In genomic region chr12:848519-849191, GRCh38 we compare ENCODE assay signal across 16 cellular contexts.
DNase-seq lines count a peak whose midpoint lies in the region; ATAC-seq, FAIRE-seq and TF ChIP-seq lines count a peak whose summit lies in the region.
"Had no signal": no experiment of that assay in that cellular context is flagged by ENCODE, and none has a peak within 500 bp of the region (broad histone marks: within the 10 kb centered on the region; RNA-seq: fewer than 3 reads in every experiment).

No MANE protein-coding gene starts in this region.

- POLR2A ChIA-PET in activated CD8-positive, alpha-beta T cell treated with anti-CD3 and anti-CD28 coated beads for 36 hours (lab: Charles Lee), result interaction anchor here (0.6 to 0.8 kb wide), 2 partner anchors 48 to 110 kb away, joined by 3 read pairs; no protein-coding TSS in a partner anchor
- POLR2A ChIA-PET in activated CD8-positive, alpha-beta T cell treated with anti-CD3 and anti-CD28 coated beads, Interleukin-2, amount 10 ng/mL, durations not matched to agents 7 days and 5 days (lab: Charles Lee), result no interaction called here

- no peak for TF ChIP-seq CTCF in activated CD8-positive, alpha-beta T cell treated with anti-CD3 and anti-CD28 coated beads for 36 hours (IDR thresholded peaks at IDR 0.05)
- no peak for TF ChIP-seq CTCF in epithelial cell of esophagus (IDR thresholded peaks at IDR 0.05; ENCODE audit: insufficient read depth, low read depth, low read length, missing control alignments)

- no peak overlapping the region for H3K4me3 ChIP-seq in epithelial cell of esophagus (ENCODE audit: low read length)
- H3K4me3 ChIP-seq: adrenal gland, esophagus muscularis mucosa had no signal

- H3K27ac Mint-ChIP-seq in activated CD8-positive, alpha-beta T cell treated with anti-CD3 and anti-CD28 coated beads for 36 hours, result peak overlapping the region; percentile 86
- no peak overlapping the region for H3K27ac Mint-ChIP-seq in activated CD8-positive, alpha-beta T cell treated with anti-CD3 and anti-CD28 coated beads, Interleukin-2, amount 10 ng/mL, durations not matched to agents 7 days and 5 days
- peak overlapping the region; percentile 76 for H3K27ac Mint-ChIP-seq in stimulated activated memory B cell treated with anti-CD40 and anti-IgM and Interleukin-4, amounts not matched to agents 10 μg/mL and 1 μg/mL and 100 μg/mL, for 72 hours

- FAIRE-seq in RCC 7860 (lab: Jason Lieb, UNC), result no peak

- H3K4me3 Mint-ChIP-seq in activated CD8-positive, alpha-beta T cell treated with anti-CD3 and anti-CD28 coated beads for 36 hours, result peak overlapping the region; percentile 2
- H3K4me3 Mint-ChIP-seq in activated CD8-positive, alpha-beta T cell treated with anti-CD3 and anti-CD28 coated beads, Interleukin-2, amount 10 ng/mL, durations not matched to agents 7 days and 5 days, result no peak overlapping the region
- H3K4me3 Mint-ChIP-seq in stimulated activated memory B cell treated with anti-CD40 and anti-IgM and Interleukin-4, amounts not matched to agents 10 μg/mL and 1 μg/mL and 100 μg/mL, for 72 hours, result no peak overlapping the region
- H3K4me3 Mint-ChIP-seq: nephron had no signal

- peaks cover 27% of the 10 kb centered on the region for H3K36me3 Mint-ChIP-seq in activated CD8-positive, alpha-beta T cell treated with anti-CD3 and anti-CD28 coated beads for 36 hours (ENCODE audit: low read depth)
- H3K36me3 Mint-ChIP-seq in activated CD8-positive, alpha-beta T cell treated with anti-CD3 and anti-CD28 coated beads, Interleukin-2, amount 10 ng/mL, durations not matched to agents 7 days and 5 days (ENCODE audit: low read depth), result peaks cover 49% of the 10 kb centered on the region
- peaks cover 19% of the 10 kb centered on the region for H3K36me3 Mint-ChIP-seq in stimulated activated memory B cell treated with anti-CD40 and anti-IgM and Interleukin-4, amounts not matched to agents 10 μg/mL and 1 μg/mL and 100 μg/mL, for 72 hours

- peaks cover 3% of the 10 kb centered on the region for H3K9me3 Mint-ChIP-seq in activated CD8-positive, alpha-beta T cell treated with anti-CD3 and anti-CD28 coated beads for 36 hours
- H3K9me3 Mint-ChIP-seq in activated CD8-positive, alpha-beta T cell treated with anti-CD3 and anti-CD28 coated beads, Interleukin-2, amount 10 ng/mL, durations not matched to agents 7 days and 5 days (ENCODE audit: insufficient read depth), result no peaks in the 10 kb centered on the region
- H3K9me3 Mint-ChIP-seq in stimulated activated memory B cell treated with anti-CD40 and anti-IgM and Interleukin-4, amounts not matched to agents 10 μg/mL and 1 μg/mL and 100 μg/mL, for 72 hours, result no peaks in the 10 kb centered on the region
- H3K9me3 Mint-ChIP-seq: nephron had no signal

- ATAC-seq in activated CD8-positive, alpha-beta T cell treated with anti-CD3 and anti-CD28 coated beads for 36 hours, result peak; percentile 70
- no peak for ATAC-seq in activated CD8-positive, alpha-beta T cell treated with anti-CD3 and anti-CD28 coated beads, Interleukin-2, amount 10 ng/mL, durations not matched to agents 7 days and 5 days
- peak; percentile 68 for ATAC-seq in stimulated activated memory B cell treated with anti-CD40 and anti-IgM and Interleukin-4, amounts not matched to agents 10 μg/mL and 1 μg/mL and 100 μg/mL, for 72 hours

- intact Hi-C loops in activated CD8-positive, alpha-beta T cell treated with anti-CD3 and anti-CD28 coated beads for 36 hours (cut with micrococcal nuclease), result no loop called here

- peaks cover 59% of the 10 kb centered on the region for H3K4me1 Mint-ChIP-seq in activated CD8-positive, alpha-beta T cell treated with anti-CD3 and anti-CD28 coated beads for 36 hours (ENCODE audit: low read depth)
- H3K4me1 Mint-ChIP-seq in activated CD8-positive, alpha-beta T cell treated with anti-CD3 and anti-CD28 coated beads, Interleukin-2, amount 10 ng/mL, durations not matched to agents 7 days and 5 days (ENCODE audit: low read depth), result peaks cover 22% of the 10 kb centered on the region
- H3K4me1 Mint-ChIP-seq in stimulated activated memory B cell treated with anti-CD40 and anti-IgM and Interleukin-4, amounts not matched to agents 10 μg/mL and 1 μg/mL and 100 μg/mL, for 72 hours, result peaks cover 40% of the 10 kb centered on the region

- DNase-seq in activated CD8-positive, alpha-beta T cell treated with anti-CD3 and anti-CD28 coated beads for 36 hours, result peak; percentile 22
- no peak for DNase-seq in activated CD8-positive, alpha-beta T cell treated with anti-CD3 and anti-CD28 coated beads, Interleukin-2, amount 10 ng/mL, durations not matched to agents 7 days and 5 days
- DNase-seq in OCI-M1 (lab: John Stamatoyannopoulos, UW) (peak; percentile 33), epithelial cell of esophagus (ENCODE audit: low read depth) (peak; percentile 21), RCC 7860 (ENCODE audit: low spot score) (no peak), KG1 (lab: John Stamatoyannopoulos, UW) (no peak), AML-193 (lab: John Stamatoyannopoulos, UW) (no peak)
- DNase-seq: activated CD4-positive, CD25-positive, alpha-beta regulatory T cell treated with anti-CD3 and anti-CD28 coated beads, Interleukin-2, amount 50 U/mL, for 72 hours; adrenal gland; GF-D8; kidney glomerular epithelial cell; NCI-H2171; SHP77 treated with DMSO at 0.1 percent for 48 hours had no signal

- CTCF ChIA-PET in activated CD8-positive, alpha-beta T cell treated with anti-CD3 and anti-CD28 coated beads for 36 hours (lab: Charles Lee), result interaction anchor here (0.7 to 4.6 kb wide), 3 partner anchors 9 to 97 kb away, joined by 3 to 21 read pairs (median 3); partner anchors contain the start of gene WNK1
- CTCF ChIA-PET in activated CD8-positive, alpha-beta T cell treated with anti-CD3 and anti-CD28 coated beads, Interleukin-2, amount 10 ng/mL, durations not matched to agents 7 days and 5 days (lab: Charles Lee), result no interaction called here

- no peaks in the 10 kb centered on the region for H3K27me3 Mint-ChIP-seq in activated CD8-positive, alpha-beta T cell treated with anti-CD3 and anti-CD28 coated beads for 36 hours
- no peaks in the 10 kb centered on the region for H3K27me3 Mint-ChIP-seq in activated CD8-positive, alpha-beta T cell treated with anti-CD3 and anti-CD28 coated beads, Interleukin-2, amount 10 ng/mL, durations not matched to agents 7 days and 5 days (ENCODE audit: low read depth)
- no peaks in the 10 kb centered on the region for H3K27me3 Mint-ChIP-seq in stimulated activated memory B cell treated with anti-CD40 and anti-IgM and Interleukin-4, amounts not matched to agents 10 μg/mL and 1 μg/mL and 100 μg/mL, for 72 hours

Comparison
In these comparisons a context has a peak if more than half of its experiments do, and no peak if none do; other contexts are left out.
1. DNase-seq: peak in activated CD8-positive, alpha-beta T cell treated with anti-CD3 and anti-CD28 coated beads for 36 hours (single experiment), OCI-M1 (single experiment) and epithelial cell of esophagus (single experiment); none in activated CD8-positive, alpha-beta T cell treated with anti-CD3 and anti-CD28 coated beads, Interleukin-2, amount 10 ng/mL, durations not matched to agents 7 days and 5 days (single experiment), RCC 7860 (single experiment), KG1 (single experiment) and AML-193 (0 of 2).